ENCODE assay signal across 24 cellular contexts in the genomic region with DNA sequence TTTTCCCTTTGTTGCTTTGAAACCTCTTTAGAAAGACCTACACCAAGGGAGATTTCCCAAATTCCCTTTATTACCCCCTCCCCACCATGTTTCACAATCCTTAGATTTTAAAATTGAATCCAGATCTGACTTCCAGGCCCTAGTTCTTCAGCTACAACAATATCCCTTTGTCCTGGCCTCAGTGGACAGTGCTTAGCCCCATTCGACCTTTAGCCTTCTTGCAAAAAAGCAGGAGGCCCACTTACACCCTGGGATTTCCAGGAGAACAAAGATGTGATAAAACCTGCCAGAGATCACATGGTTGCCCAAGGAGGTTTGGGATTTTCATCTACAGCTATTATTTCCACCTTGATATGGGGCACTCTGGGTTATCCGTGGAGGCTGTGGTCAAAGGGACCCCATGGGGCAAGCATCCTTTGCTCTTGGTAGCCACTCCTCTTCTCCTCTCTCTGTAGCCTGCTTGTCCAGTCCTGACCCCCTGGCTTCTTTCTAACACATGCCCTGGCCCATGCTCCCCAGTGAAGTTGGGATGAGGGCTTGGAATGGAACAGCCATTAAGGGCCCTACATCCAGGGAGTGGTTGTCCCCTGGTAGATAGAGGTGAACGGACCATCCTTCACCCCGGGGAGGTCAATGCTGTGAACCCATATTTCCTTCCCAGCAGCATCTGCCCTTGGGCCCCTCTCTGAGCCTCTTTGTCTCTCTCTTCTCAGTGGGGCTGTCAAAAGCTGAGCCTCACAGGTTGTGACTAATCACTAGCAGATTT.
DNase-seq lines count a peak whose midpoint lies in the region; FAIRE-seq and TF ChIP-seq lines count a peak whose summit lies in the region.
"Had no signal": no experiment of that assay in that cellular context is flagged by ENCODE, and none has a peak within 500 bp of the region (broad histone marks: within the 10 kb centered on the region; RNA-seq: fewer than 3 reads in every experiment).

No MANE protein-coding gene starts in this region.

- H3K9me2 ChIP-seq in GM23248 (ENCODE audit: insufficient read depth) = no peaks in the 10 kb centered on the region

- DNase-seq in GM23248 (peak; percentile 74), astrocyte (ENCODE audit: low read depth) (no peak), neuronal stem cell (ENCODE audit: low spot score) (no peak), pons (ENCODE audit: low spot score) (no peak), A673 (ENCODE audit: low spot score) (no peak), NCI-H2081 treated with DMSO at 0.1 percent for 48 hours (lab: John Stamatoyannopoulos, UW) (no peak), Caco-2 (no peak)
- DNase-seq: activated CD4-positive, alpha-beta T cell treated with anti-CD3 and anti-CD28 coated beads for 48 hours; activated T-cell treated with anti-CD3 and anti-CD28 coated beads, Interleukin-2, amount 50 U/mL, for 72 hours; C1 segment of cervical spinal cord; effector memory CD4-positive, alpha-beta T cell; natural killer cell; NCI-H1417; NCI-H524 treated with DMSO at 0.1 percent for 48 hours; small intestine; stimulated activated CD4-positive, alpha-beta T cell treated with anti-CD3 and anti-CD28 coated beads, Interleukin-4, amount 100 ng/mL, for 1 hour; stimulated activated naive CD8-positive, alpha-beta T cell treated with anti-CD3 and anti-CD28 coated beads, Interleukin-15, Interleukin-2, amounts not matched to agents 100 U/mL and 50 U/mL, for 24 hours had no signal

- H3K9me3 Mint-ChIP-seq in astrocyte (ENCODE audit: unreplicated experiment) (peaks cover 9% of the 10 kb centered on the region), Caco-2 (ENCODE audit: unreplicated experiment) (peaks cover 11% of the 10 kb centered on the region)
- H3K9me3 Mint-ChIP-seq: activated naive CD4-positive, alpha-beta T cell treated with anti-CD3 and anti-CD28 coated beads, Interleukin-2, amount 50 U/mL, for 24 hours; IgD-negative memory B cell had no signal

- no peak overlapping the region for H2AFZ ChIP-seq in GM23248
- H2AFZ ChIP-seq in astrocyte (ENCODE audit: low read depth, low read length) = no peak overlapping the region
- H2AFZ ChIP-seq in neuronal stem cell (ENCODE audit: low read length) = no peak overlapping the region
- H2AFZ ChIP-seq: GM23338 had no signal

- H3K4me3 ChIP-seq in GM23248 (no peak overlapping the region), astrocyte (ENCODE audit: insufficient read depth, low read depth, low read length) (no peak overlapping the region), neuronal stem cell (ENCODE audit: low read length in 2 of 2) (no peak overlapping the region), subcutaneous abdominal adipose tissue (ENCODE audit: low read depth in 1 of 5, low read length in 5 of 5) (no peak overlapping the region), A673 (ENCODE audit: low read depth, low read length, poor library complexity, severe bottlenecking) (no peak overlapping the region), Caco-2 (ENCODE audit: low read depth, low read length) (no peak overlapping the region)
- H3K4me3 ChIP-seq: GM23338 had no signal

- H3K27me3 Mint-ChIP-seq in astrocyte (ENCODE audit: low read depth, unreplicated experiment) (peaks cover 30% of the 10 kb centered on the region), Caco-2 (ENCODE audit: insufficient read depth, unreplicated experiment) (no peaks in the 10 kb centered on the region)

- no peak overlapping the region for H3K18ac ChIP-seq in neuronal stem cell (ENCODE audit: low read length)

- H4K20me1 ChIP-seq in GM23248 (ENCODE audit: insufficient read depth) (no peaks in the 10 kb centered on the region), astrocyte (ENCODE audit: insufficient read depth, low read length) (no peaks in the 10 kb centered on the region)

- CTCF ChIA-PET in A673 (lab: Charles Lee) (no interaction called here), Caco-2 (lab: Charles Lee) (interaction anchor here (1.3 kb wide), 1 partner anchor 15 kb away, joined by 3 read pairs; no protein-coding TSS in a partner anchor)

- intact Hi-C loops in A673 (cut with micrococcal nuclease; ENCODE audit: unreplicated experiment) = no loop called here
- intact Hi-C loops in Caco-2 (cut with micrococcal nuclease; ENCODE audit: unreplicated experiment) = no loop called here

- no peak overlapping the region for H3K4ac ChIP-seq in neuronal stem cell (ENCODE audit: low read length)

- in situ Hi-C loops in GM23248 (cut with MboI) = no loop called here

- H3K27ac ChIP-seq in GM23248 (peak overlapping the region; percentile 52), astrocyte (ENCODE audit: low read depth, low read length) (no peak overlapping the region), neuronal stem cell (replicated peaks; ENCODE audit: low read length) (no peak overlapping the region), subcutaneous abdominal adipose tissue (ENCODE audit: low read depth, low read length) (peak overlapping the region; percentile 63), A673 (ENCODE audit: low read depth, low read length, poor library complexity, severe bottlenecking) (no peak overlapping the region)

- H2BK120ac ChIP-seq in neuronal stem cell (ENCODE audit: low read depth, low read length) = no peak overlapping the region

- peak overlapping the region; percentile 27 for H3K14ac ChIP-seq in neuronal stem cell (ENCODE audit: low read length)

- H3K4me2 ChIP-seq in GM23248 (ENCODE audit: unreplicated experiment) = peak overlapping the region; percentile 14
- peak overlapping the region; percentile 39 for H3K4me2 ChIP-seq in astrocyte (ENCODE audit: low read length)
- no peak overlapping the region for H3K4me2 ChIP-seq in neuronal stem cell (ENCODE audit: insufficient read depth, low read length, poor library complexity, severe bottlenecking)
- H3K4me2 ChIP-seq: GM23338 had no signal

- H3K9me3 ChIP-seq in GM23248 (ENCODE audit: low read depth) = peaks cover 9% of the 10 kb centered on the region
- H3K9me3 ChIP-seq in astrocyte (ENCODE audit: insufficient read depth, low read depth, low read length) = peaks cover 9% of the 10 kb centered on the region
- H3K9me3 ChIP-seq in neuronal stem cell (replicated peaks in 1 of 2; ENCODE audit: control insufficient read depth in 2 of 2, insufficient read depth in 1 of 2, low read depth in 1 of 2, low read length in 2 of 2) = no peaks in the 10 kb centered on the region
- peaks cover 6 to 11% (median 7%) of the 10 kb centered on the region in 5 donors for H3K9me3 ChIP-seq in subcutaneous abdominal adipose tissue (ENCODE audit: control insufficient read depth in 5 of 5, low read length in 5 of 5)
- no peaks in the 10 kb centered on the region for H3K9me3 ChIP-seq in A673 (ENCODE audit: low read depth, low read length, poor library complexity, severe bottlenecking)
- peaks cover 17% of the 10 kb centered on the region for H3K9me3 ChIP-seq in Caco-2

- no peak overlapping the region for H2BK15ac ChIP-seq in neuronal stem cell (ENCODE audit: low read length)

- H3K23ac ChIP-seq in neuronal stem cell (ENCODE audit: low read depth, low read length, poor library complexity) = no peak overlapping the region

- H3K36me3 ChIP-seq in GM23248 (ENCODE audit: low read depth) = no peaks in the 10 kb centered on the region
- H3K36me3 ChIP-seq in astrocyte (ENCODE audit: insufficient read depth, low read length) = no peaks in the 10 kb centered on the region
- H3K36me3 ChIP-seq in neuronal stem cell (replicated peaks in 1 of 2; ENCODE audit: control insufficient read depth in 2 of 2, insufficient read depth in 2 of 2, low read length in 2 of 2) = no peaks in the 10 kb centered on the region
- no peaks in the 10 kb centered on the region for H3K36me3 ChIP-seq in subcutaneous abdominal adipose tissue (ENCODE audit: control insufficient read depth in 5 of 5, insufficient read depth in 5 of 5, low read length in 5 of 5)
- no peaks in the 10 kb centered on the region for H3K36me3 ChIP-seq in A673 (ENCODE audit: insufficient read depth, low read length, poor library complexity, severe bottlenecking)
- no peaks in the 10 kb centered on the region for H3K36me3 ChIP-seq in Caco-2 (ENCODE audit: control insufficient read depth, insufficient read depth, low read length)

- FAIRE-seq in astrocyte (lab: Jason Lieb, UNC) = no peak
- FAIRE-seq: small intestine, urothelium cell line had no signal

- H3K9ac ChIP-seq in GM23248 = no peak overlapping the region; the same call in 1 of the 2 replicates
- no peak overlapping the region for H3K9ac ChIP-seq in astrocyte (ENCODE audit: low read length)
- no peak overlapping the region for H3K9ac ChIP-seq in neuronal stem cell (ENCODE audit: low read depth, low read length, poor library complexity)
- H3K9ac ChIP-seq in subcutaneous abdominal adipose tissue (ENCODE audit: low read length in 5 of 5) = no peak overlapping the region

- H2AK5ac ChIP-seq in neuronal stem cell (ENCODE audit: low read depth, low read length) = no peak overlapping the region

- no peaks in the 10 kb centered on the region for H3K27me3 ChIP-seq in GM23248 (replicated peaks; ENCODE audit: insufficient read depth)
- H3K27me3 ChIP-seq in astrocyte (ENCODE audit: insufficient read depth, low read length) = peaks cover 3% of the 10 kb centered on the region
- no peaks in the 10 kb centered on the region for H3K27me3 ChIP-seq in neuronal stem cell (ENCODE audit: control insufficient read depth in 3 of 3, insufficient read depth in 3 of 3, low read depth in 1 of 3, low read length in 3 of 3)
- no peaks in the 10 kb centered on the region for H3K27me3 ChIP-seq in subcutaneous abdominal adipose tissue (ENCODE audit: control insufficient read depth in 5 of 5, insufficient read depth in 4 of 5, low read length in 5 of 5)
- no peaks in the 10 kb centered on the region for H3K27me3 ChIP-seq in A673 (replicated peaks; ENCODE audit: insufficient read depth, low read depth, low read length, poor library complexity)
- no peaks in the 10 kb centered on the region for H3K27me3 ChIP-seq in Caco-2 (replicated peaks; ENCODE audit: control insufficient read depth, insufficient read depth, low read length)

- H3K4me3 Mint-ChIP-seq in astrocyte (ENCODE audit: unreplicated experiment) (no peak overlapping the region), Caco-2 (ENCODE audit: unreplicated experiment) (no peak overlapping the region)
- H3K4me3 Mint-ChIP-seq: activated naive CD4-positive, alpha-beta T cell treated with anti-CD3 and anti-CD28 coated beads, Interleukin-2, amount 50 U/mL, for 24 hours; activated T-cell treated with anti-CD3 and anti-CD28 coated beads, Interleukin-2, amount 50 U/mL, for 72 hours; GM23338; IgD-negative memory B cell; mesothelial cell of epicardium; natural killer cell; T-helper 1 cell treated with Interleukin-12 subunit alpha and Interleukin-12 subunit beta and Interleukin-4 antibody, amounts not matched to agents 30 μg/mL and 1 μg/mL, for 36 hours had no signal

- peaks cover 44% of the 10 kb centered on the region for H3K4me1 ChIP-seq in GM23248 (ENCODE audit: insufficient read depth)
- peaks cover 27% of the 10 kb centered on the region for H3K4me1 ChIP-seq in astrocyte (ENCODE audit: insufficient read depth, low read length)
- H3K4me1 ChIP-seq in neuronal stem cell (ENCODE audit: control insufficient read depth in 2 of 2, insufficient read depth in 1 of 2, low read depth in 1 of 2, low read length in 2 of 2) = peaks cover 0 to 5% of the 10 kb centered on the region in 2 donors
- peaks cover 14 to 60% (median 43%) of the 10 kb centered on the region in 5 donors for H3K4me1 ChIP-seq in subcutaneous abdominal adipose tissue (ENCODE audit: control insufficient read depth in 5 of 5, insufficient read depth in 5 of 5, low read length in 5 of 5)
- H3K4me1 ChIP-seq in A673 (ENCODE audit: insufficient read depth, low read length, poor library complexity, severe bottlenecking) = no peaks in the 10 kb centered on the region
- peaks cover 8% of the 10 kb centered on the region; the same call in 1 of the 2 replicates for H3K4me1 ChIP-seq in Caco-2

- no peak overlapping the region for H4K8ac ChIP-seq in neuronal stem cell (ENCODE audit: low read depth, low read length)

- 58 to 68% methylated on average over 4 of the region's 4 CpGs for WGBS in GM23248 (ENCODE audit: low coverage in 1 of 2, low lambda C conversion rate in 2 of 2, missing lambda C conversion rate in 2 of 2), 2 experiments
- no CpG with 5 or more reads among the region's 4 CpGs for WGBS in neuronal stem cell (ENCODE audit: extremely low coverage in 2 of 2, insufficient read length in 2 of 2, insufficient replicate concordance in 1 of 2), 2 donors

- no peaks in the 10 kb centered on the region for H3K79me1 ChIP-seq in neuronal stem cell (ENCODE audit: low read depth, low read length)

- peaks cover 18% of the 10 kb centered on the region for H3K4me1 Mint-ChIP-seq in astrocyte (ENCODE audit: low read depth, unreplicated experiment)
- peaks cover 8% of the 10 kb centered on the region for H3K4me1 Mint-ChIP-seq in Caco-2 (ENCODE audit: low read depth, unreplicated experiment)
- H3K4me1 Mint-ChIP-seq: activated naive CD4-positive, alpha-beta T cell treated with anti-CD3 and anti-CD28 coated beads, Interleukin-2, amount 50 U/mL, for 24 hours; GM23338; natural killer cell had no signal

- no peak overlapping the region for H4K91ac ChIP-seq in neuronal stem cell (ENCODE audit: low read depth, low read length, poor library complexity)

- no peak overlapping the region for H3K27ac Mint-ChIP-seq in astrocyte (ENCODE audit: unreplicated experiment)
- H3K27ac Mint-ChIP-seq in Caco-2 (ENCODE audit: unreplicated experiment) = no peak overlapping the region
- H3K27ac Mint-ChIP-seq: activated naive CD4-positive, alpha-beta T cell treated with anti-CD3 and anti-CD28 coated beads, Interleukin-2, amount 50 U/mL, for 24 hours; activated T-cell treated with anti-CD3 and anti-CD28 coated beads, Interleukin-2, amount 50 U/mL, for 72 hours; GM23338; IgD-negative memory B cell; mesothelial cell of epicardium; natural killer cell; T-helper 1 cell treated with Interleukin-12 subunit alpha and Interleukin-12 subunit beta and Interleukin-4 antibody, amounts not matched to agents 30 μg/mL and 1 μg/mL, for 36 hours had no signal

- H2BK12ac ChIP-seq in neuronal stem cell (ENCODE audit: low read length) = no peak overlapping the region

- POLR2A ChIA-PET in A673 (lab: Charles Lee; ENCODE audit: low non-redundant PET) (no interaction called here), Caco-2 (lab: Charles Lee) (no interaction called here)

- BruUV-seq in A673 (replicated peaks; lab: Mats Ljungman, UMichigan) = no TSS peak
- no TSS peak for BruUV-seq in Caco-2 (replicated peaks; lab: Mats Ljungman, UMichigan)

- no peak for TF ChIP-seq CTCF in astrocyte (IDR thresholded peaks at IDR 0.05; ENCODE audit: insufficient read depth, low read depth, low read length)
- no peak for TF ChIP-seq CTCF in A673 (conservative IDR thresholded peaks at IDR 0.05; ENCODE audit: low read depth, low read length)
- TF ChIP-seq CTCF in Caco-2 (IDR thresholded peaks at IDR 0.05; ENCODE audit: insufficient read depth in 1 of 2, low read depth in 1 of 2, low read length in 1 of 2, severe bottlenecking in 1 of 2, unreplicated experiment in 1 of 2) = no peak

- H2BK5ac ChIP-seq in neuronal stem cell (ENCODE audit: low read length) = no peak overlapping the region

- H3K36me3 Mint-ChIP-seq in astrocyte (ENCODE audit: low read depth, unreplicated experiment) (peaks cover 3% of the 10 kb centered on the region), Caco-2 (ENCODE audit: insufficient read depth, unreplicated experiment) (no peaks in the 10 kb centered on the region)
- H3K36me3 Mint-ChIP-seq: activated naive CD4-positive, alpha-beta T cell treated with anti-CD3 and anti-CD28 coated beads, Interleukin-2, amount 50 U/mL, for 24 hours; natural killer cell had no signal

- H3F3A ChIP-seq in GM23248 (ENCODE audit: insufficient read depth) = peaks cover 11% of the 10 kb centered on the region

- no peaks in the 10 kb centered on the region for H3K79me2 ChIP-seq in GM23248 (ENCODE audit: insufficient read depth)
- H3K79me2 ChIP-seq in astrocyte (ENCODE audit: insufficient read depth, low read length) = no peaks in the 10 kb centered on the region

Comparison
In these comparisons a context has a peak if more than half of its experiments do, and no peak if none do; other contexts are left out.
1. H3K27ac ChIP-seq: peak in GM23248 (single experiment) and subcutaneous abdominal adipose tissue (single experiment); none in astrocyte (single experiment), neuronal stem cell (single experiment) and A673 (single experiment).